36 cellular contexts compared by ENCODE assay signal in genomic region chr22:39872548-39872947, GRCh38. TPM values are rescaled to one million over a fixed set of nuclear protein-coding genes. Genes with fewer than 3 reads are reported as not detected.
"Had no signal": no experiment of that assay in that cellular context is flagged by ENCODE, and none has a peak within 500 bp of the region (broad histone marks: within the 10 kb centered on the region; RNA-seq: fewer than 3 reads in every experiment).

No MANE protein-coding gene starts in this region.

- H3K27ac ChIP-seq: PC-9, RWPE1, SJCRH30, SK-N-MC had no signal

- H3K4me2 ChIP-seq: PC-9 had no signal

- ATAC-seq: Panc1, Right ventricle myocardium inferior, SK-N-SH treated with all-trans-retinoic acid at 6 μM for 48 hours, T-cell had no signal

- H2AFZ ChIP-seq: PC-9 had no signal

- H3K4me3 ChIP-seq: PC-9, SJCRH30, SK-N-MC had no signal

- H3K36me3 ChIP-seq: SJCRH30 had no signal

- H3K9me3 ChIP-seq: SJCRH30 had no signal

- H3K4me1 ChIP-seq: SJCRH30 had no signal

- DNase-seq: Karpas-422, NCI-H1048, NCI-H1092 treated with DMSO at 0.1 percent for 48 hours, NCI-H1105 treated with DMSO at 0.1 percent for 48 hours, NCI-H1417, NCI-H1436, NCI-H146, NCI-H1694, NCI-H187, NCI-H1930, NCI-H2029 treated with DMSO at 0.1 percent for 48 hours, NCI-H2081 treated with DMSO at 0.1 percent for 48 hours, NCI-H2107, NCI-H2171, NCI-H226, NCI-H446 treated with DMSO at 0.1 percent for 48 hours, NCI-H510A, NCI-H524, NCI-H526, NCI-H69, NCI-H748 treated with DMSO at 0.1 percent for 48 hours, NCI-H82, PC-9, SHP77, SIG-M5, SJCRH30, T-cell had no signal

- H3K27me3 ChIP-seq: SJCRH30 had no signal

RNA-seq across cellular contexts. Expression of gene ENTHD1, which starts 21.0 kb away (rescaled TPM):
- total RNA-seq: LHCN-M2, MCF 10A, OCI-LY7, PC-9, Right ventricle myocardium inferior, RPMI7951, SJCRH30 had no signal

RNA-seq across cellular contexts. Expression of gene GRAP2, which starts 28.3 kb away (rescaled TPM):
- total RNA-seq: LHCN-M2, OCI-LY7, PC-9, SJCRH30 had no signal
